ENCODE assay signal across 33 cellular contexts in genomic region chr3:19022546-19022945, GRCh38.
"Had no signal": no experiment of that assay in that cellular context is flagged by ENCODE, and none has a peak within 500 bp of the region (broad histone marks: within the 10 kb centered on the region; RNA-seq: fewer than 3 reads in every experiment).

No MANE protein-coding gene starts in this region.

- H3K27me3 ChIP-seq: adrenal gland, ascending aorta, body of pancreas, brain microvascular endothelial cell, breast epithelium, cardiac muscle cell had no signal

- DNase-seq: activated effector memory CD4-positive, alpha-beta T cell treated with anti-CD3 and anti-CD28 coated beads, Interleukin-2, amount 50 U/mL, for 16 hours; activated effector memory CD4-positive, alpha-beta T cell treated with Interleukin-2 at 50 U/mL for 16 hours; activated gamma-delta T cell; activated gamma-delta T cell treated with Interleukin-2 at 50 U/mL for 16 hours; activated naive CD4-positive, alpha-beta T cell; activated naive CD4-positive, alpha-beta T cell treated with anti-CD3 and anti-CD28 coated beads for 36 hours; activated naive CD4-positive, alpha-beta T cell treated with anti-CD3 and anti-CD28 coated beads, Interleukin-2, amount 10 ng/mL, durations not matched to agents 7 days and 5 days; activated naive CD4-positive, alpha-beta T cell treated with anti-CD3 and anti-CD28 coated beads, Interleukin-2, amount 50 U/mL, for 16 hours; activated naive CD4-positive, alpha-beta T cell treated with Interleukin-2 at 50 U/mL for 16 hours; activated naive CD8-positive, alpha-beta T cell treated with anti-CD3 and anti-CD28 coated beads for 36 hours; activated naive CD8-positive, alpha-beta T cell treated with anti-CD3 and anti-CD28 coated beads, Interleukin-2, amount 10 ng/mL, durations not matched to agents 7 days and 5 days; activated naive CD8-positive, alpha-beta T cell treated with anti-CD3 and anti-CD28 coated beads, Interleukin-2, amount 50 U/mL, for 24 hours; activated T-cell treated with anti-CD3 and anti-CD28 coated beads, Interleukin-2, amount 50 U/mL, for 24 hours; activated T-cell treated with anti-CD3 and anti-CD28 coated beads, Interleukin-2, amount 50 U/mL, for 4 hours; activated T-cell treated with anti-CD3 and anti-CD28 coated beads, Interleukin-2, amount 50 U/mL, for 48 hours; activated T-cell treated with anti-CD3 and anti-CD28 coated beads, Interleukin-2, amount 50 U/mL, for 72 hours; adrenal gland; amniotic stem cell; amygdala; anterior cingulate cortex; aorta; body of pancreas; brain microvascular endothelial cell; caudate nucleus; central memory CD4-positive, alpha-beta T cell; cerebellar nuclear complex had no signal

- H3K4me1 ChIP-seq: adrenal gland, ascending aorta, body of pancreas, breast epithelium had no signal

- ATAC-seq: activated naive CD4-positive, alpha-beta T cell treated with anti-CD3 and anti-CD28 coated beads, Interleukin-2, amount 50 U/mL, for 72 hours; activated naive CD8-positive, alpha-beta T cell treated with anti-CD3 and anti-CD28 coated beads, Interleukin-2, amount 50 U/mL, for 24 hours; activated T-cell treated with anti-CD3 and anti-CD28 coated beads, Interleukin-2, amount 50 U/mL, for 4 hours; activated T-cell treated with anti-CD3 and anti-CD28 coated beads, Interleukin-2, amount 50 U/mL, for 72 hours; activated T-helper 17 cell treated with anti-CD3 and anti-CD28 coated beads, Interleukin-2, amount 50 U/mL, for 72 hours; body of pancreas had no signal

- H3K36me3 ChIP-seq: adrenal gland, ascending aorta, brain microvascular endothelial cell, breast epithelium, cardiac muscle cell had no signal

- H3K9me3 ChIP-seq: adrenal gland, ascending aorta, body of pancreas, breast epithelium had no signal

- FAIRE-seq: astrocyte, bronchial epithelial cell had no signal

- H3K4me3 ChIP-seq: adrenal gland, ascending aorta, body of pancreas, breast epithelium, cardiac muscle cell had no signal

- H3K27ac ChIP-seq: adrenal gland, ascending aorta, body of pancreas, brain microvascular endothelial cell, breast epithelium, cardiac muscle cell had no signal
